Comparison of ENCODE assay signal across 24 cellular contexts in genomic region chr12:77153706-77154105, GRCh38.
"Had no signal": no experiment of that assay in that cellular context is flagged by ENCODE, and none has a peak within 500 bp of the region (broad histone marks: within the 10 kb centered on the region; RNA-seq: fewer than 3 reads in every experiment).

No MANE protein-coding gene starts in this region.

- H3K4me2 ChIP-seq: neural progenitor cell had no signal

- FAIRE-seq: endometrium, small intestine had no signal

- H3K27me3 Mint-ChIP-seq: activated naive CD8-positive, alpha-beta T cell treated with anti-CD3 and anti-CD28 coated beads, Interleukin-2, amount 10 ng/mL, durations not matched to agents 7 days and 5 days; dendritic cell treated with granulocyte-macrophage colony-stimulating factor and Interleukin-4, amounts not matched to agents 40 ng/mL and 50 ng/mL, for 4 days; stimulated activated memory B cell treated with anti-CD40 and anti-IgM and Interleukin-4, amounts not matched to agents 10 μg/mL and 1 μg/mL and 100 μg/mL, for 72 hours had no signal

- DNase-seq: activated CD4-positive, alpha-beta T cell treated with anti-CD3 and anti-CD28 coated beads for 4 hours; activated CD4-positive, alpha-beta T cell treated with anti-CD3 and anti-CD28 coated beads, Interleukin-2, amount 50 U/mL, for 48 hours; activated CD4-positive, CD25-positive, alpha-beta regulatory T cell; activated naive CD4-positive, alpha-beta T cell treated with Interleukin-2 at 50 U/mL for 16 hours; activated naive CD8-positive, alpha-beta T cell treated with anti-CD3 and anti-CD28 coated beads, Interleukin-2, amount 10 ng/mL, durations not matched to agents 7 days and 5 days; activated T-cell treated with anti-CD3 and anti-CD28 coated beads, Interleukin-2, amount 50 U/mL, for 48 hours; body of pancreas; effector CD4-positive, alpha-beta T cell; heart right ventricle; left lung; naive thymus-derived CD8-positive, alpha-beta T cell; posterior cingulate gyrus; right lobe of liver; small intestine; stimulated activated CD4-positive, alpha-beta T cell treated with anti-CD3 and anti-CD28 coated beads, Interleukin-15, amount 100 ng/mL, for 24 hours; stomach; T-helper 1 cell; transverse colon had no signal

- H3K36me3 ChIP-seq: heart right ventricle, left lung, neural progenitor cell, right lobe of liver, stomach, transverse colon, vagina had no signal

- H3K9me3 ChIP-seq: body of pancreas, left lung, right lobe of liver, transverse colon, vagina had no signal

- H3K9me3 Mint-ChIP-seq: activated naive CD8-positive, alpha-beta T cell treated with anti-CD3 and anti-CD28 coated beads, Interleukin-2, amount 10 ng/mL, durations not matched to agents 7 days and 5 days; dendritic cell treated with granulocyte-macrophage colony-stimulating factor and Interleukin-4, amounts not matched to agents 40 ng/mL and 50 ng/mL, for 4 days; stimulated activated memory B cell treated with anti-CD40 and anti-IgM and Interleukin-4, amounts not matched to agents 10 μg/mL and 1 μg/mL and 100 μg/mL, for 72 hours had no signal

- H3K4me3 ChIP-seq: body of pancreas, heart right ventricle, left lung, lung, neural progenitor cell, right lobe of liver, stomach, transverse colon, vagina had no signal

- H3K4me1 Mint-ChIP-seq: activated naive CD8-positive, alpha-beta T cell treated with anti-CD3 and anti-CD28 coated beads, Interleukin-2, amount 10 ng/mL, durations not matched to agents 7 days and 5 days; naive thymus-derived CD8-positive, alpha-beta T cell; stimulated activated memory B cell treated with anti-CD40 and anti-IgM and Interleukin-4, amounts not matched to agents 10 μg/mL and 1 μg/mL and 100 μg/mL, for 72 hours had no signal

- H3K9ac ChIP-seq: neural progenitor cell had no signal

- H3K27me3 ChIP-seq: body of pancreas, heart right ventricle, left lung, neural progenitor cell, right lobe of liver, stomach, vagina had no signal

- H3K27ac ChIP-seq: body of pancreas, heart right ventricle, left lung, neural progenitor cell, right lobe of liver, stomach, transverse colon, vagina had no signal

- H3K4me1 ChIP-seq: body of pancreas, heart right ventricle, left lung, right lobe of liver, stomach, transverse colon, vagina had no signal

- H2AFZ ChIP-seq: neural progenitor cell had no signal

- H3K27ac Mint-ChIP-seq: activated naive CD8-positive, alpha-beta T cell treated with anti-CD3 and anti-CD28 coated beads, Interleukin-2, amount 10 ng/mL, durations not matched to agents 7 days and 5 days; dendritic cell treated with granulocyte-macrophage colony-stimulating factor and Interleukin-4, amounts not matched to agents 40 ng/mL and 50 ng/mL, for 4 days; naive thymus-derived CD8-positive, alpha-beta T cell; neural progenitor cell; stimulated activated memory B cell treated with anti-CD40 and anti-IgM and Interleukin-4, amounts not matched to agents 10 μg/mL and 1 μg/mL and 100 μg/mL, for 72 hours had no signal

- H3K36me3 Mint-ChIP-seq: activated naive CD8-positive, alpha-beta T cell treated with anti-CD3 and anti-CD28 coated beads, Interleukin-2, amount 10 ng/mL, durations not matched to agents 7 days and 5 days; naive thymus-derived CD8-positive, alpha-beta T cell; stimulated activated memory B cell treated with anti-CD40 and anti-IgM and Interleukin-4, amounts not matched to agents 10 μg/mL and 1 μg/mL and 100 μg/mL, for 72 hours had no signal

- H3K4me3 Mint-ChIP-seq: activated naive CD8-positive, alpha-beta T cell treated with anti-CD3 and anti-CD28 coated beads, Interleukin-2, amount 10 ng/mL, durations not matched to agents 7 days and 5 days; dendritic cell treated with granulocyte-macrophage colony-stimulating factor and Interleukin-4, amounts not matched to agents 40 ng/mL and 50 ng/mL, for 4 days; naive thymus-derived CD8-positive, alpha-beta T cell; neural progenitor cell; stimulated activated memory B cell treated with anti-CD40 and anti-IgM and Interleukin-4, amounts not matched to agents 10 μg/mL and 1 μg/mL and 100 μg/mL, for 72 hours had no signal
